20 cellular contexts compared by ENCODE assay signal in the genomic region with DNA sequence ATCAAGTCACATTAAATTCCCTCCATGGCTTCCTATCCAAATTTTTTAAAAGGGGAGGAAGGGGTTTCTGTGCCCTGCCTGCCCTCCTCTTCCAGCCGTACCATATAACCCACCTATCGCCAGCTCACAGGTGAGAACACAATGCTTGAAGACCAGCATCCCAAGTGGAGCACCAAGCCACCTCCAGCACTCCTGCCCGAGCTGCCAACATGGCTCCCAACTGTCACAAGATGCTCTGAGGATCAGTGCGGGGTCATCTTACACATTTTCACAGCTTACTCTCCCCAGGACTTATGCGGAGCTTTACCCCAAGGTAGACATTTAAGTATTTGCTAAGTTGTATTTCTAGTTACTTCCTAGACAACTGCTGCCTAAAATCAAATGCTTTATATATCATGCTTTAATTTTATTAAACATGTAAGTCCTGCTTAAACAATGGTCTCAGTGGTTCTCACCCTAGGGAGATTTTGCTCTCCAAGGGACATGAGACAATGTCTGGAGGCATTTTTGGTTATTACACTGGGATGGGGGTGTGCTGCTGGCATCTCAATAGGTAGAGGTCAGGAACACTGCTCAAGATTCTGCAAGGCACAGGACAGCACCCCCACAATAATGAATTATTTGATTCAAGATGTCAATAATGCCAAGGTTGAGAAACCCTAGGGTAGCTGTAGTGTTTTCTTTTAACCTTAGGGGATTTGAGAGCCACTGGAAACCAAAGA.
DNase-seq lines count a peak whose midpoint lies in the region; TF ChIP-seq lines count a peak whose summit lies in the region.
"Had no signal": no experiment of that assay in that cellular context is flagged by ENCODE, and none has a peak within 500 bp of the region (broad histone marks: within the 10 kb centered on the region; RNA-seq: fewer than 3 reads in every experiment).

No MANE protein-coding gene starts in this region.

- H3K4me1 Mint-ChIP-seq in dendritic cell treated with granulocyte-macrophage colony-stimulating factor and Interleukin-4, amounts not matched to agents 40 ng/mL and 50 ng/mL, for 4 days (ENCODE audit: low read depth), result no peaks in the 10 kb centered on the region

- H3K4me1 ChIP-seq in neutrophil (ENCODE audit: control insufficient read depth in 1 of 2, insufficient read depth in 1 of 2, low read depth in 1 of 2, low read length in 1 of 2), result peaks cover 9% of the 10 kb centered on the region in 2 experiments
- H3K4me1 ChIP-seq: BLaER1 treated with 17β-estradiol and CSF1 and Interleukin-3, amounts not matched to agents 10 nM and 100 nM had no signal

- DNase-seq in NCI-H82 (lab: John Stamatoyannopoulos, UW) (peak; percentile 29), NCI-H82 treated with DMSO at 0.1 percent for 48 hours (lab: John Stamatoyannopoulos, UW; ENCODE audit: unreplicated experiment) (no peak), HL-60 (ENCODE audit: low read depth in 1 of 2, low spot score in 1 of 2) (no peak), NCI-H1105 treated with DMSO at 0.1 percent for 48 hours (lab: John Stamatoyannopoulos, UW) (no peak), GM03348 (ENCODE audit: low spot score) (no peak), SHP77 (lab: John Stamatoyannopoulos, UW) (no peak)
- DNase-seq: 8988T, COR-L47, GOT3, NCI-H1105, NCI-H1930, NCI-H2171, NCI-H446 treated with DMSO at 0.1 percent for 48 hours, NCI-H748 treated with DMSO at 0.1 percent for 48 hours, SHP77 treated with DMSO at 0.1 percent for 48 hours, SW 1271 had no signal

- no peaks in the 10 kb centered on the region for H3K9me3 Mint-ChIP-seq in dendritic cell treated with granulocyte-macrophage colony-stimulating factor and Interleukin-4, amounts not matched to agents 40 ng/mL and 50 ng/mL, for 4 days

- no peaks in the 10 kb centered on the region for H3K27me3 Mint-ChIP-seq in dendritic cell treated with granulocyte-macrophage colony-stimulating factor and Interleukin-4, amounts not matched to agents 40 ng/mL and 50 ng/mL, for 4 days

- H3K27me3 ChIP-seq in HL-60 (ENCODE audit: insufficient read depth, poor library complexity, severe bottlenecking), result no peaks in the 10 kb centered on the region
- H3K27me3 ChIP-seq in neutrophil, result no peaks in the 10 kb centered on the region
- H3K27me3 ChIP-seq: BLaER1 treated with 17β-estradiol and CSF1 and Interleukin-3, amounts not matched to agents 10 nM and 100 nM had no signal

- H3K36me3 ChIP-seq in neutrophil, result peaks cover 40% of the 10 kb centered on the region

- peak overlapping the region; percentile 50 for H3K27ac Mint-ChIP-seq in dendritic cell treated with granulocyte-macrophage colony-stimulating factor and Interleukin-4, amounts not matched to agents 40 ng/mL and 50 ng/mL, for 4 days

- no peaks in the 10 kb centered on the region for H3K9me3 ChIP-seq in neutrophil
- H3K9me3 ChIP-seq: BLaER1 treated with 17β-estradiol and CSF1 and Interleukin-3, amounts not matched to agents 10 nM and 100 nM had no signal

- H3K36me3 Mint-ChIP-seq in dendritic cell treated with granulocyte-macrophage colony-stimulating factor and Interleukin-4, amounts not matched to agents 40 ng/mL and 50 ng/mL, for 4 days (ENCODE audit: low read depth), result peaks cover 40% of the 10 kb centered on the region

- H3K4me3 Mint-ChIP-seq in dendritic cell treated with granulocyte-macrophage colony-stimulating factor and Interleukin-4, amounts not matched to agents 40 ng/mL and 50 ng/mL, for 4 days, result no peak overlapping the region

- peak overlapping the region; percentile 28; the same call in 1 of the 2 replicates for H3K27ac ChIP-seq in HL-60 (replicated peaks)
- peak overlapping the region; percentile 39 for H3K27ac ChIP-seq in neutrophil
- H3K27ac ChIP-seq: BLaER1 treated with 17β-estradiol and CSF1 and Interleukin-3, amounts not matched to agents 10 nM and 100 nM; KMS-11 had no signal

- TF ChIP-seq CTCF in HL-60 (IDR thresholded peaks at IDR 0.05; ENCODE audit: insufficient read depth, low read length) (no peak), neutrophil (IDR thresholded peaks at IDR 0.05) (no peak)

- intact Hi-C loops in dendritic cell treated with granulocyte-macrophage colony-stimulating factor and Interleukin-4, amounts not matched to agents 40 ng/mL and 50 ng/mL, for 4 days (cut with micrococcal nuclease), result no loop called here

- H3K4me3 ChIP-seq in HL-60 (replicated peaks; ENCODE audit: insufficient read depth, low read length), result no peak overlapping the region
- H3K4me3 ChIP-seq in neutrophil (ENCODE audit: low read depth in 1 of 2, low read length in 1 of 2), result no peak overlapping the region
- H3K4me3 ChIP-seq: BLaER1 treated with 17β-estradiol and CSF1 and Interleukin-3, amounts not matched to agents 10 nM and 100 nM had no signal
